ENCODE assay signal across 24 cellular contexts in the genomic region with DNA sequence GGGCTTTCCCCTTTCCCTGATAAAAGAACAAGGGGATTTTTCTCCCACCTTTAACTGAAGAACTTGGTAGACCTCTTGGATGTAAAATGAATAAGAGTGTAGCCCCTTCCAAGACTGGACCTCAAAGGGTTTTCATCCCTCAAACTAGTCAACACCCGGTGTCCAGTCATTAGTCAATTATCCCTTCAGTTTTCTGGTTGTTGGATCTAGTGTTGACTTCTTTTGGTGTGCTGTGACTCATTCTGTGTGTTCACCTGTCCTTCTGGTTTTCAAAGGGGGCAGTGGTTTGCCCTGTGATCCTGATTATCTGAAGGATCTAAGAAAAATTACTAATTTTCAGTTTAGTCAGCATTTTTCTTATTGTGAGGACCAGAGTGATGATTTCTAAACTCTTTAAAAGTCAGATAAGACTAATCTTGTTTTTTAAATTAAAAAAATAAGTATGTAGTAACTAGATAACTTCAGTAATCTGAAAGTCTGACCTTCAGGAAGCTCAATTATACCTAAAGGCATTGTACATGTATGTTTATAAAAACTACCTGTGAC.
DNase-seq lines count a peak whose midpoint lies in the region; ATAC-seq, FAIRE-seq and TF ChIP-seq lines count a peak whose summit lies in the region.
"Had no signal": no experiment of that assay in that cellular context is flagged by ENCODE, and none has a peak within 500 bp of the region (broad histone marks: within the 10 kb centered on the region; RNA-seq: fewer than 3 reads in every experiment).

No MANE protein-coding gene starts in this region.

- no peaks in the 10 kb centered on the region for H3K27me3 ChIP-seq in K562 (ENCODE audit: control insufficient read depth in 2 of 2, insufficient read depth in 2 of 2, low read length in 2 of 2)
- no peaks in the 10 kb centered on the region for H3K27me3 ChIP-seq in upper lobe of left lung

- no peak overlapping the region for H3K4me3 ChIP-seq in K562
- no peak overlapping the region for H3K4me3 ChIP-seq in upper lobe of left lung
- H3K4me3 ChIP-seq: GM12878, HAP-1 had no signal

- H2AFZ ChIP-seq in K562 (ENCODE audit: low read depth, low read length) = no peak overlapping the region

- H3K4me1 ChIP-seq in K562 (replicated peaks in 1 of 2; ENCODE audit: control insufficient read depth in 2 of 2, insufficient read depth in 2 of 2, low read length in 2 of 2) (no peaks in the 10 kb centered on the region), upper lobe of left lung (no peaks in the 10 kb centered on the region)
- H3K4me1 ChIP-seq: HAP-1 had no signal

- H4K20me1 ChIP-seq in K562 (replicated peaks; ENCODE audit: control insufficient read depth, insufficient read depth, low read length) = no peaks in the 10 kb centered on the region

- peaks cover 2 to 12% of the 10 kb centered on the region in 2 donors for H3K9me3 Mint-ChIP-seq in activated T-cell treated with anti-CD3 and anti-CD28 coated beads, Interleukin-2, amount 50 U/mL, for 72 hours
- H3K9me3 Mint-ChIP-seq: T-helper 1 cell treated with Interleukin-12 subunit alpha and Interleukin-12 subunit beta and Interleukin-4 antibody, amounts not matched to agents 30 μg/mL and 1 μg/mL, for 36 hours had no signal

- no peaks in the 10 kb centered on the region for H3K79me2 ChIP-seq in K562 (ENCODE audit: control insufficient read depth, insufficient read depth, low read length)

- no peak overlapping the region for H3K9ac ChIP-seq in K562 (ENCODE audit: insufficient read depth in 1 of 2, low read depth in 2 of 2, low read length in 2 of 2)

- no peaks in the 10 kb centered on the region for H3K4me1 Mint-ChIP-seq in activated T-cell treated with anti-CD3 and anti-CD28 coated beads, Interleukin-2, amount 50 U/mL, for 72 hours (ENCODE audit: low read depth)
- H3K4me1 Mint-ChIP-seq: B cell, CD14-positive monocyte, IgD-negative memory B cell had no signal

- in situ Hi-C loops in K562 (cut with MboI) = no loop called here

- no peak for TF ChIP-seq RAD21 in K562 (CRISPR knock-in tag; conservative IDR thresholded peaks at IDR 0.05 in 1 of 2, IDR thresholded peaks at IDR 0.05 in 1 of 2)

- no peak for TF ChIP-seq POLR2A in K562 (conservative IDR thresholded peaks at IDR 0.05)
- TF ChIP-seq POLR2A in upper lobe of left lung (IDR thresholded peaks at IDR 0.05) = no peak

- no TSS peak for BruUV-seq in K562 (replicated peaks; lab: Mats Ljungman, UMichigan)

- H3K4me3 Mint-ChIP-seq in activated T-cell treated with anti-CD3 and anti-CD28 coated beads, Interleukin-2, amount 50 U/mL, for 72 hours = no peak overlapping the region
- H3K4me3 Mint-ChIP-seq: B cell; CD14-positive monocyte; IgD-negative memory B cell; T-helper 1 cell treated with Interleukin-12 subunit alpha and Interleukin-12 subunit beta and Interleukin-4 antibody, amounts not matched to agents 30 μg/mL and 1 μg/mL, for 36 hours had no signal

- DNase-seq in NCI-H1092 treated with DMSO at 0.1 percent for 48 hours (lab: John Stamatoyannopoulos, UW) = peak; percentile 30
- DNase-seq in NCI-H1092 (lab: John Stamatoyannopoulos, UW) = no peak
- peak; percentile 38 for DNase-seq in COLO668 (lab: John Stamatoyannopoulos, UW; ENCODE audit: unreplicated experiment)
- peak; percentile 24 for DNase-seq in NCI-H69 (lab: John Stamatoyannopoulos, UW)
- no peak for DNase-seq in K562 (ENCODE audit: extremely low read depth in 1 of 4, low spot score in 3 of 4)
- DNase-seq in activated T-cell treated with anti-CD3 and anti-CD28 coated beads, Interleukin-2, amount 50 U/mL, for 72 hours = no peak
- no peak for DNase-seq in activated gamma-delta T cell treated with Interleukin-2 at 50 U/mL for 16 hours
- DNase-seq in upper lobe of left lung = no peak
- DNase-seq: DND-41; Karpas-422; MV-4-11; NCI-H1417; NCI-H187 treated with DMSO at 0.1 percent for 48 hours; NCI-H524 treated with DMSO at 0.1 percent for 48 hours; NK-92 treated with Interleukin-12 subunit alpha and Interleukin-12 subunit beta, amount 100 ng/mL, for 24 hours had no signal

- no peaks in the 10 kb centered on the region for H3K9me1 ChIP-seq in K562 (ENCODE audit: control insufficient read depth, insufficient read depth, low read length)

- CTCF ChIA-PET in K562 (lab: Yijun Ruan, JAX; ENCODE audit: low intra/inter-chr PET ratio) = no interaction called here

- TF ChIP-seq CTCF in K562 (IDR thresholded peaks at IDR 0.05 in 2 of 3, conservative IDR thresholded peaks at IDR 0.05 in 1 of 3; ENCODE audit: insufficient read depth in 2 of 3, low read depth in 1 of 3, low read length in 3 of 3) (no peak), upper lobe of left lung (IDR thresholded peaks at IDR 0.05) (no peak)

- no peak overlapping the region for H3K27ac Mint-ChIP-seq in activated T-cell treated with anti-CD3 and anti-CD28 coated beads, Interleukin-2, amount 50 U/mL, for 72 hours
- H3K27ac Mint-ChIP-seq: B cell; CD14-positive monocyte; IgD-negative memory B cell; T-helper 1 cell treated with Interleukin-12 subunit alpha and Interleukin-12 subunit beta and Interleukin-4 antibody, amounts not matched to agents 30 μg/mL and 1 μg/mL, for 36 hours had no signal

- H3K36me3 Mint-ChIP-seq in activated T-cell treated with anti-CD3 and anti-CD28 coated beads, Interleukin-2, amount 50 U/mL, for 72 hours (ENCODE audit: insufficient read depth in 2 of 2) = no peaks in the 10 kb centered on the region
- H3K36me3 Mint-ChIP-seq: CD14-positive monocyte, IgD-negative memory B cell had no signal

- H3K27ac ChIP-seq in K562 (ENCODE audit: extremely low read depth, low read depth, low read length) (no peak overlapping the region), upper lobe of left lung (no peak overlapping the region)

- no peaks in the 10 kb centered on the region for H3K36me3 ChIP-seq in K562 (ENCODE audit: control insufficient read depth, insufficient read depth, low read length)
- no peaks in the 10 kb centered on the region for H3K36me3 ChIP-seq in upper lobe of left lung
- H3K36me3 ChIP-seq: HAP-1 had no signal

- FAIRE-seq in K562 (lab: Jason Lieb, UNC) = no peak
- FAIRE-seq: D721Med, GM12878, HTR-8/SVneo, RCC 7860 had no signal

- no peaks in the 10 kb centered on the region for H3K9me3 ChIP-seq in K562 (replicated peaks; ENCODE audit: control insufficient read depth, insufficient read depth, low read depth, low read length)
- H3K9me3 ChIP-seq in upper lobe of left lung = no peaks in the 10 kb centered on the region
- H3K9me3 ChIP-seq: HAP-1 had no signal

- H3K27me3 Mint-ChIP-seq in activated T-cell treated with anti-CD3 and anti-CD28 coated beads, Interleukin-2, amount 50 U/mL, for 72 hours (ENCODE audit: low read depth) = no peaks in the 10 kb centered on the region
- H3K27me3 Mint-ChIP-seq: B cell, IgD-negative memory B cell had no signal

- ATAC-seq in K562 (no peak), upper lobe of left lung (ENCODE audit: low FRiP score in 2 of 2) (no peak)
- no peak for ATAC-seq in activated T-cell treated with anti-CD3 and anti-CD28 coated beads, Interleukin-2, amount 50 U/mL, for 72 hours (replicated peaks in 1 of 2)
- ATAC-seq: GM12878 had no signal

- no peak for TF ChIP-seq EP300 in K562 (IDR thresholded peaks at IDR 0.05; ENCODE audit: low read length)
- TF ChIP-seq EP300 in upper lobe of left lung (IDR thresholded peaks at IDR 0.05) = no peak

- WGBS in K562 (ENCODE audit: insufficient coverage, low coverage, missing lambda C conversion rate) = 0% methylated on average over 1 of the region's 1 CpG
- WGBS in upper lobe of left lung, 2 donors = 84 to 86% methylated on average over 1 of the region's 1 CpG

- POLR2A ChIA-PET in K562 (lab: Yijun Ruan, JAX) = no interaction called here

- no peak overlapping the region for H3K4me2 ChIP-seq in K562 (ENCODE audit: insufficient read depth, low read length)

- intact Hi-C loops in K562 (cut with micrococcal nuclease) = no loop called here

TF ChIP-seq in K562, 482 proteins besides CTCF, POLR2A, EP300 and RAD21:
- no peak for TF ChIP-seq ZEB2 (IDR thresholded peaks at IDR 0.05)
- TF ChIP-seq XRCC4 (IDR thresholded peaks at IDR 0.05; ENCODE audit: extremely low read depth, insufficient read depth, insufficient read length) = no peak
- TF ChIP-seq ZNF316 (IDR thresholded peaks at IDR 0.05) = peak; percentile 82
- TF ChIP-seq SMARCC2 (IDR thresholded peaks at IDR 0.05; ENCODE audit: low read depth) = no peak
- no peak for TF ChIP-seq YY1 (IDR thresholded peaks at IDR 0.05; ENCODE audit: borderline replicate concordance in 1 of 3, control insufficient read depth in 1 of 3, extremely low read depth in 1 of 3, insufficient read depth in 3 of 3, insufficient read length in 1 of 3, insufficient replicate concordance in 2 of 3, low read depth in 1 of 3, low read length in 2 of 3)
- peak; percentile 69 for TF ChIP-seq MAFF (IDR thresholded peaks at IDR 0.05; ENCODE audit: low read length)
- peak; percentile 71 for TF ChIP-seq MAFK (IDR thresholded peaks at IDR 0.05; ENCODE audit: low read length)
- peak; percentile 69 for TF ChIP-seq C11orf30 (IDR thresholded peaks at IDR 0.05; ENCODE audit: low read depth)
- TF ChIP-seq ZNF175 (CRISPR knock-in tag; IDR thresholded peaks at IDR 0.05; ENCODE audit: low read depth) = no peak
- no peak for TF ChIP-seq MTA2 (IDR thresholded peaks at IDR 0.05; ENCODE audit: low read depth)
- TF ChIP-seq MAFG (tag; conservative IDR thresholded peaks at IDR 0.05) = peak; percentile 45; the same call in 1 of the 2 replicates
- TF ChIP-seq PPARD (CRISPR knock-in tag; IDR thresholded peaks at IDR 0.05) = no peak
- no peak for TF ChIP-seq SREBF1 (IDR thresholded peaks at IDR 0.05; ENCODE audit: borderline replicate concordance, low read depth, low read length)
- TF ChIP-seq CCAR2 (IDR thresholded peaks at IDR 0.05; ENCODE audit: low read depth, low read length) = no peak
- TF ChIP-seq ZNF354B (CRISPR knock-in tag; IDR thresholded peaks at IDR 0.05) = no peak
- TF ChIP-seq MCM5 (IDR thresholded peaks at IDR 0.05; ENCODE audit: low read depth) = no peak

Comparison
In these comparisons a context has a peak if more than half of its experiments do, and no peak if none do; other contexts are left out.
1. DNase-seq: peak in NCI-H1092 treated with DMSO at 0.1 percent for 48 hours (single experiment), COLO668 (single experiment) and NCI-H69 (single experiment); none in NCI-H1092 (single experiment), K562 (0 of 4), activated T-cell treated with anti-CD3 and anti-CD28 coated beads, Interleukin-2, amount 50 U/mL, for 72 hours (0 of 2), activated gamma-delta T cell treated with Interleukin-2 at 50 U/mL for 16 hours (single experiment) and upper lobe of left lung (0 of 2).